ENCODE assay signal across 20 cellular contexts in genomic region chr6:128271527-128271926, GRCh38.
"Had no signal": no experiment of that assay in that cellular context is flagged by ENCODE, and none has a peak within 500 bp of the region (broad histone marks: within the 10 kb centered on the region; RNA-seq: fewer than 3 reads in every experiment).

No MANE protein-coding gene starts in this region.

- H3K36me3 Mint-ChIP-seq: activated naive CD4-positive, alpha-beta T cell treated with anti-CD3 and anti-CD28 coated beads, Interleukin-2, amount 10 ng/mL, durations not matched to agents 7 days and 5 days; natural killer cell; stimulated activated effector memory CD8-positive, alpha-beta T cell treated with anti-CD3 and anti-CD28 coated beads, Interleukin-12 subunit alpha, Interleukin-12 subunit beta, amount 100 ng/mL, for 72 hours had no signal

- H3K27me3 Mint-ChIP-seq: activated CD4-positive, alpha-beta memory T cell treated with anti-CD3 and anti-CD28 coated beads, Interleukin-2, amount 10 ng/mL, durations not matched to agents 7 days and 5 days; activated naive CD4-positive, alpha-beta T cell treated with anti-CD3 and anti-CD28 coated beads, Interleukin-2, amount 10 ng/mL, durations not matched to agents 7 days and 5 days had no signal

- H3K9me3 Mint-ChIP-seq: activated CD4-positive, alpha-beta memory T cell treated with anti-CD3 and anti-CD28 coated beads, Interleukin-2, amount 10 ng/mL, durations not matched to agents 7 days and 5 days; activated naive CD4-positive, alpha-beta T cell treated with anti-CD3 and anti-CD28 coated beads, Interleukin-2, amount 10 ng/mL, durations not matched to agents 7 days and 5 days; stimulated activated effector memory CD8-positive, alpha-beta T cell treated with anti-CD3 and anti-CD28 coated beads, Interleukin-12 subunit alpha, Interleukin-12 subunit beta, amount 100 ng/mL, for 72 hours had no signal

- H3K4me1 Mint-ChIP-seq: natural killer cell; stimulated activated effector memory CD8-positive, alpha-beta T cell treated with anti-CD3 and anti-CD28 coated beads, Interleukin-12 subunit alpha, Interleukin-12 subunit beta, amount 100 ng/mL, for 72 hours had no signal

- H3K27me3 ChIP-seq: heart left ventricle, transverse colon had no signal

- H3K4me3 ChIP-seq: heart left ventricle, psoas muscle, skin epidermis, transverse colon had no signal

- H3K27ac ChIP-seq: heart left ventricle, psoas muscle, skin epidermis, transverse colon, VCaP had no signal

- H3K27ac Mint-ChIP-seq: activated CD4-positive, alpha-beta memory T cell treated with anti-CD3 and anti-CD28 coated beads, Interleukin-2, amount 10 ng/mL, durations not matched to agents 7 days and 5 days; activated CD4-positive, alpha-beta T cell treated with anti-CD3 and anti-CD28 coated beads, Interleukin-2, amount 10 ng/mL, durations not matched to agents 24 days and 14 days; activated naive CD4-positive, alpha-beta T cell treated with anti-CD3 and anti-CD28 coated beads, Interleukin-2, amount 10 ng/mL, durations not matched to agents 7 days and 5 days; natural killer cell; stimulated activated effector memory CD8-positive, alpha-beta T cell treated with anti-CD3 and anti-CD28 coated beads, Interleukin-12 subunit alpha, Interleukin-12 subunit beta, amount 100 ng/mL, for 72 hours had no signal

- H3K9me3 ChIP-seq: heart left ventricle, psoas muscle, transverse colon had no signal

- FAIRE-seq: urothelium cell line had no signal

- DNase-seq: activated CD4-positive, alpha-beta memory T cell treated with anti-CD3 and anti-CD28 coated beads, Interleukin-2, amount 10 ng/mL, durations not matched to agents 7 days and 5 days; activated CD4-positive, alpha-beta T cell treated with anti-CD3 and anti-CD28 coated beads, Interleukin-2, amount 10 ng/mL, durations not matched to agents 24 days and 14 days; activated effector memory CD4-positive, alpha-beta T cell treated with anti-CD3 and anti-CD28 coated beads, Interleukin-2, amount 50 U/mL, for 16 hours; activated naive CD4-positive, alpha-beta T cell treated with anti-CD3 and anti-CD28 coated beads, Interleukin-2, amount 10 ng/mL, durations not matched to agents 7 days and 5 days; dermis blood vessel endothelial cell; effector CD8-positive, alpha-beta T cell; heart left ventricle; islet precursor cell; left cardiac atrium; midbrain; natural killer cell; psoas muscle; right cardiac atrium; stimulated activated CD4-positive, alpha-beta T cell treated with anti-CD3 and anti-CD28 coated beads, Interleukin-2, amount 100 ng/mL, for 24 hours; transverse colon had no signal

- H3K4me3 Mint-ChIP-seq: activated CD4-positive, alpha-beta memory T cell treated with anti-CD3 and anti-CD28 coated beads, Interleukin-2, amount 10 ng/mL, durations not matched to agents 7 days and 5 days; activated CD4-positive, alpha-beta T cell treated with anti-CD3 and anti-CD28 coated beads, Interleukin-2, amount 10 ng/mL, durations not matched to agents 24 days and 14 days; activated naive CD4-positive, alpha-beta T cell treated with anti-CD3 and anti-CD28 coated beads, Interleukin-2, amount 10 ng/mL, durations not matched to agents 7 days and 5 days; natural killer cell; stimulated activated effector memory CD8-positive, alpha-beta T cell treated with anti-CD3 and anti-CD28 coated beads, Interleukin-12 subunit alpha, Interleukin-12 subunit beta, amount 100 ng/mL, for 72 hours had no signal

- H3K36me3 ChIP-seq: heart left ventricle, transverse colon had no signal

- ATAC-seq: activated CD4-positive, CD25-positive, alpha-beta regulatory T cell treated with anti-CD3 and anti-CD28 coated beads, Interleukin-2, amount 50 U/mL, for 24 hours; heart left ventricle; natural killer cell; right cardiac atrium; stimulated activated effector memory CD8-positive, alpha-beta T cell treated with anti-CD3 and anti-CD28 coated beads, Interleukin-12 subunit alpha, Interleukin-12 subunit beta, amount 100 ng/mL, for 72 hours had no signal
